1 cellular context compared by ENCODE assay signal in the genomic region with DNA sequence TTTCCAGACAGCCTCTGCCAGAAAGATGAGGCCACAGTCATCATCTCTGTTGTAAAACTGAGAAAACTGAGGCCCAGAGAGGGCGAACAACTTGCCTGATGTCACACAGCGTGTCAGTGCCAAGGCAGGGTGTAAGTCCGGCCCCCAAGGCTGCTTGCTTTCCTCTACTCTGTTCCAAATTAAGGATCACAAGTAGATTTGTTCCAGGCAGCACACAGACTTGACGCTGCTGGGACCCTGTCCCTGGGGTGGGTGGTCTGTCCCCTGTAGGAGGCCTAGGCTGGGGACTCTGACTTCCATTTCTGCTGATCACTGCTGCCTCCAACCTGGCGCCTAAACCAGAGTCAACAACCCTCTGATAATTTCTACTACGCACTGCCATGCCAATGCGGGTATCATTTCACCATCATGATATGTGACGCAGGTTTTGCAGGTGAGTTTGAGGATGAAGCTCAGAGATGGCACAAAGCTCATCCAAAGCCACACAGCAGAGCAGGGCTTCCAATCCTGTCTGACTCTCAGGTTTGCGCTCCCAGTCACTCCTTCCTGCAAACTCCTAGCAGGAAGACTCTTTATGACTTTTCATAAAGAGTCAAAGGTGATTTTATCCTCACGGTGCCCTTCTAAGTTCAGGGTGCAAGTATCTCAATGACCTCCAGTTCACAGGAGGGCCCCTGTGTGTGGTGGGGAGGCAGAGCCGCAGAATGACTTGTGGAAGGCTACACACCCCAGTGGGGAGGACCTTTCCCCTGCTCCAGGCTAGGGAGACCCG.
TF ChIP-seq lines count a peak whose summit lies in the region.

No MANE protein-coding gene starts in this region.

TF ChIP-seq in endothelial cell of umbilical vein, 7 proteins besides CTCF, POLR2A, EP300 and RAD21:
- TF ChIP-seq EZH2 (IDR thresholded peaks at IDR 0.05; ENCODE audit: borderline replicate concordance, low read depth, low read length, severe bottlenecking) = no peak
- TF ChIP-seq, protein P1, sequence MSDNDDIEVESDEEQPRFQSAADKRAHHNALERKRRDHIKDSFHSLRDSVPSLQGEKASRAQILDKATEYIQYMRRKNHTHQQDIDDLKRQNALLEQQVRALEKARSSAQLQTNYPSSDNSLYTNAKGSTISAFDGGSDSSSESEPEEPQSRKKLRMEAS (IDR thresholded peaks at IDR 0.05; ENCODE audit: insufficient read depth, insufficient read length) = no peak
- no peak for TF ChIP-seq POLR2AphosphoS5 (IDR thresholded peaks at IDR 0.05; ENCODE audit: insufficient read depth, low read depth, low read length)
- TF ChIP-seq GATA2 (IDR thresholded peaks at IDR 0.05; ENCODE audit: insufficient read depth, insufficient read length, low read depth, low read length) = no peak
- TF ChIP-seq FOS (IDR thresholded peaks at IDR 0.05; ENCODE audit: borderline replicate concordance, insufficient read depth, low read length) = no peak
- TF ChIP-seq MYC (IDR thresholded peaks at IDR 0.05; ENCODE audit: low read depth, low read length) = no peak
- TF ChIP-seq JUN (IDR thresholded peaks at IDR 0.05; ENCODE audit: borderline replicate concordance, insufficient read depth, insufficient read length, low read depth) = no peak
